ENCODE assay signal across 6 cellular contexts in the genomic region with DNA sequence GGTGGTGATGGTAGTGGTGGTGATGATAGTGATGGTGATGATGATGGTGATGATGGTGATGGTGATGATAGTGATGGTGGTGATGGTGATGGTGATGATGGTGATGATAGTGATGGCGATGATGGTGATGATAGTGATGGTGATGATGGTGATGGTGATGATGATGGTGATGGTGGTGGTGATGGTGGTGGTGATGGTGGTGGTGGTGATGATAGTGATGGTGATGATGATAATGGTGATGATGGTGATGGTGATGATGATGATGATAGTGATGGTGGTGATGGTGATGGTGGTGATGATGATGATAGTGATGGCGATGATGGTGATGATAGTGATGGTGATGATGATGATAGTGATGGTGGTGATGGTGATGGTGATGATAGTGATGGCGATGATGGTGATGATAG. TPM values are rescaled to one million over a fixed set of nuclear protein-coding genes. Genes with fewer than 3 reads are reported as not detected.
DNase-seq lines count a peak whose midpoint lies in the region; ATAC-seq, FAIRE-seq and TF ChIP-seq lines count a peak whose summit lies in the region.
"Not testable (repeated sequence)": the region's sequence is repeated elsewhere in the genome, so short reads cannot be mapped to it uniquely, and the experiment has no call there.

No MANE protein-coding gene starts in this region.

- CTCF ChIA-PET in HEK293 (lab: Yijun Ruan, JAX); PC-3 (lab: Charles Lee); GM12878 (lab: Yijun Ruan, JAX); HepG2 (lab: Yijun Ruan, JAX; ENCODE audit: low intra/inter-chr PET ratio, low total read pairs): not testable (repeated sequence)

- TF ChIP-seq EP300 in GM12878 (IDR thresholded peaks at IDR 0.05; ENCODE audit: borderline replicate concordance in 1 of 2, control insufficient read depth in 1 of 2, low read depth in 2 of 2, low read length in 2 of 2); HepG2 (IDR thresholded peaks at IDR 0.05; ENCODE audit: low read depth in 2 of 2, low read length in 2 of 2); HepG2 (CRISPR knock-in tag; IDR thresholded peaks at IDR 0.05; ENCODE audit: borderline replicate concordance): not testable (repeated sequence)

- POLR2A ChIA-PET in HEK293 (lab: Yijun Ruan, JAX); PC-3 (lab: Charles Lee; ENCODE audit: unreplicated experiment); GM12878 (lab: Charles Lee); HepG2 (lab: Yijun Ruan, JAX): not testable (repeated sequence)

- SMC1A ChIA-PET in GM12878 (lab: Charles Lee; ENCODE audit: uncharacterized antibody, unreplicated experiment): not testable (repeated sequence)

- not testable (repeated sequence) for H2AFZ ChIP-seq in PC-3 (ENCODE audit: low read length); GM12878 (ENCODE audit: control insufficient read depth, low read depth, low read length); HepG2 (ENCODE audit: low read length)

- H3K27ac ChIP-seq in HEK293 (ENCODE audit: extremely low read depth, low read depth, low read length); PC-3 (ENCODE audit: low read length); GM12878 (ENCODE audit: control insufficient read depth, insufficient read depth); HepG2 (ENCODE audit: extremely low read length, insufficient read depth, low read length): not testable (repeated sequence)

- RAD21 ChIA-PET in GM12878 (lab: Charles Lee; ENCODE audit: unreplicated experiment): not testable (repeated sequence)

- H3K4me1 ChIP-seq in HEK293 (ENCODE audit: control insufficient read depth, insufficient read depth, low read length); GM12878 (ENCODE audit: control insufficient read depth, insufficient read depth, low read length): not testable (repeated sequence)
- H3K4me1 ChIP-seq in PC-3 (ENCODE audit: insufficient read depth, low read length) (peaks cover 22% of the 10 kb centered on the region), HepG2 (ENCODE audit: insufficient read depth, low read length) (peaks cover 24% of the 10 kb centered on the region)

- not testable (repeated sequence) for H3K4me2 ChIP-seq in PC-3 (ENCODE audit: low read length); GM12878 (ENCODE audit: control insufficient read depth, insufficient read depth); HepG2 (ENCODE audit: low read depth, low read length)

- H3K27me3 ChIP-seq in PC-3 (ENCODE audit: low read length); GM12878 (replicated peaks in 1 of 2; ENCODE audit: control insufficient read depth in 2 of 2, insufficient read depth in 2 of 2, low read length in 1 of 2): not testable (repeated sequence)
- peaks cover 16 to 35% of the 10 kb centered on the region in 2 experiments for H3K27me3 ChIP-seq in HepG2 (ENCODE audit: control insufficient read depth in 1 of 2, insufficient read depth in 2 of 2, low read length in 2 of 2)

- TF ChIP-seq RAD21 in GM12878 (IDR thresholded peaks at IDR 0.05; ENCODE audit: insufficient read depth, low read depth, low read length); HepG2 (CRISPR knock-in tag; IDR thresholded peaks at IDR 0.05): not testable (repeated sequence)

- not testable (repeated sequence) for H4K20me1 ChIP-seq in PC-3 (ENCODE audit: low read length); GM12878 (ENCODE audit: control insufficient read depth, insufficient read depth); HepG2 (ENCODE audit: insufficient read depth, low read length)

- not testable (repeated sequence) for H3K79me2 ChIP-seq in PC-3 (ENCODE audit: low read length); GM12878 (ENCODE audit: control insufficient read depth, insufficient read depth, low read length); HepG2 (ENCODE audit: insufficient read depth, low read length)

- H3K4me3 ChIP-seq in HEK293 (ENCODE audit: low read depth, low read length); PC-3 (ENCODE audit: low read length); GM12878; HepG2 (replicated peaks in 1 of 3; ENCODE audit: insufficient read depth in 1 of 3, low read depth in 2 of 3, low read length in 3 of 3): not testable (repeated sequence)

- not testable (repeated sequence) for TF ChIP-seq CTCF in D721Med (IDR thresholded peaks at IDR 0.05; ENCODE audit: insufficient read depth, missing control alignments); HEK293 (tag by site-specific recombination; IDR thresholded peaks at IDR 0.05); PC-3 (conservative IDR thresholded peaks at IDR 0.05; ENCODE audit: low read depth, low read length); GM12878 (IDR thresholded peaks at IDR 0.05 in 2 of 3, conservative IDR thresholded peaks at IDR 0.05 in 1 of 3; ENCODE audit: control insufficient read depth in 2 of 3, extremely low read depth in 1 of 3, insufficient read depth in 1 of 3, low read depth in 3 of 3, low read length in 3 of 3); HepG2 (CRISPR knock-in tag; IDR thresholded peaks at IDR 0.05)

- not testable (repeated sequence) for TF ChIP-seq POLR2A in GM12878 (IDR thresholded peaks at IDR 0.05; ENCODE audit: low read depth, low read length); HepG2 (IDR thresholded peaks at IDR 0.05; ENCODE audit: insufficient read depth in 1 of 2, low read depth in 2 of 2, low read length in 2 of 2)

- H3K36me3 ChIP-seq in HEK293 (ENCODE audit: control insufficient read depth in 2 of 2, insufficient read depth in 1 of 2, low read length in 2 of 2); PC-3 (ENCODE audit: low read depth, low read length); GM12878 (ENCODE audit: control insufficient read depth in 2 of 2, insufficient read depth in 2 of 2, low read length in 1 of 2); HepG2 (replicated peaks in 1 of 2; ENCODE audit: control insufficient read depth in 1 of 2, insufficient read depth in 2 of 2, low read length in 2 of 2): not testable (repeated sequence)

- DNase-seq in D721Med (ENCODE audit: insufficient read length, low spot score); PC-3; GM12878 (ENCODE audit: low read depth, low spot score); HepG2 (ENCODE audit: low spot score): not testable (repeated sequence)

- intact Hi-C loops in PC-3 (cut with micrococcal nuclease); GM12878 (cut with micrococcal nuclease; ENCODE audit: unreplicated experiment); HepG2 (cut with micrococcal nuclease; ENCODE audit: unreplicated experiment): not testable (repeated sequence)

- not testable (repeated sequence) for H3K9me3 ChIP-seq in HEK293 (ENCODE audit: control insufficient read depth, insufficient read depth, low read depth, low read length); PC-3 (ENCODE audit: low read length); GM12878 (replicated peaks; ENCODE audit: control insufficient read depth, insufficient read depth, low read length)
- peaks cover 15% of the 10 kb centered on the region; the same call in 1 of the 2 replicates for H3K9me3 ChIP-seq in HepG2 (ENCODE audit: low read length)

- whole genome bisulfite sequencing in GM12878 (ENCODE audit: insufficient coverage, insufficient replicate concordance, low lambda C conversion rate, missing lambda C conversion rate): 97% methylated on average over 3 of the region's 3 CpGs
- 95% methylated on average over 3 of the region's 3 CpGs for WGBS in HepG2 (ENCODE audit: low lambda C conversion rate)

- H3K9me2 ChIP-seq in PC-3 (replicated peaks; ENCODE audit: low read length): not testable (repeated sequence)

- BruUV-seq in PC-3 (replicated peaks; lab: Mats Ljungman, UMichigan): TSS peak; percentile 9
- not testable (repeated sequence) for BruUV-seq in GM12878 (replicated peaks; lab: Mats Ljungman, UMichigan); HepG2 (replicated peaks; lab: Mats Ljungman, UMichigan)

- H3K9ac ChIP-seq in PC-3 (ENCODE audit: low read length); GM12878 (ENCODE audit: control insufficient read depth, insufficient read depth, low read length); HepG2 (ENCODE audit: insufficient read depth, low read depth, low read length): not testable (repeated sequence)

- not testable (repeated sequence) for ATAC-seq in PC-3, GM12878, HepG2

- H3F3A ChIP-seq in PC-3 (ENCODE audit: low read length, unreplicated experiment): not testable (repeated sequence)

- in situ Hi-C loops in GM12878 (cut with MboI); HepG2 (cut with HindIII; ENCODE audit: extremely low pct_ligation_motif_present, low pct_unique_long_range_greater_than_20kb): not testable (repeated sequence)

- FAIRE-seq in D721Med (lab: Jason Lieb, UNC) (peak; percentile 88), GM12878 (lab: Jason Lieb, UNC) (peak; percentile 68), colon (lab: Jason Lieb, UNC) (peak; percentile 66), HepG2 (lab: Jason Lieb, UNC) (peak; percentile 37)

RNA-seq across cellular contexts. Expression of gene FSCN2, which starts 3.8 kb away (rescaled TPM):
- total RNA-seq in PC-3 (2014; rRNA removed): 0.87 and 2.4 TPM in 2 replicates
- 19.6 and 21.4 TPM in 2 replicates for total RNA-seq in GM12878 (2013; cell fraction: nucleolus; rRNA removed)
- total RNA-seq in GM12878 (2014; rRNA removed): 1.2 and 1.8 TPM in 2 replicates
- total RNA-seq in GM12878 (2014; rRNA removed; fragmentation: Illumina TruSeq; extraction: Trizol): 0.14 and 0.58 TPM in 2 replicates
- 2.1 and 2.7 TPM in 2 replicates for total RNA-seq in GM12878 (2021)
- polyA plus RNA-seq in GM12878 (2011; ENCODE audit: low read depth): not detected
- polyA plus RNA-seq in GM12878 (2011; rRNA removed): 0.29 and 0.65 TPM in 2 replicates
- polyA plus RNA-seq in GM12878 (2011; cell fraction: cytosol; rRNA removed): 0.69 and 1.0 TPM in 2 replicates
- 6.3 and 7.2 TPM in 2 replicates for polyA plus RNA-seq in GM12878 (2011; cell fraction: nucleus; rRNA removed)
- polyA plus RNA-seq in GM12878 (2012): 1.5 and 1.6 TPM in 2 replicates
- polyA plus RNA-seq in GM12878 (2014; fragmentation: Illumina TruSeq; extraction: Trizol): 0.19 and 0.24 TPM in 2 replicates
- not detected for polyA plus RNA-seq in GM12878 (2014; fragmentation: Nextera tagmentation; extraction: Ambion mirVana)
- 1.9 and 2.0 TPM in 2 replicates for polyA plus RNA-seq in GM12878 (2014; rRNA removed)
- polyA plus RNA-seq in GM12878 (2016; fragmentation: Nextera tagmentation; extraction: Ambion mirVana): under 1 TPM in 1 of 2 experiments, not detected in 1; 0.12 TPM
- 0.44 and 2.2 TPM in 2 replicates for polyA minus RNA-seq in GM12878 (2011; rRNA and poly(A)+ RNA removed)
- 0.80 and 1.0 TPM in 2 replicates for polyA minus RNA-seq in GM12878 (2011; cell fraction: cytosol; rRNA and poly(A)+ RNA removed)
- polyA minus RNA-seq in GM12878 (2011; cell fraction: nucleus; rRNA and poly(A)+ RNA removed): 3.7 and 4.2 TPM in 2 replicates
- not detected in 2 replicates for total RNA-seq in HepG2 (2016; rRNA removed; fragmentation: Illumina TruSeq; extraction: Trizol)
- not detected in 2 replicates for total RNA-seq in HepG2 (2016; cell fraction: cytosol; rRNA removed; fragmentation: Illumina TruSeq; extraction: Trizol; ENCODE audit: low read depth)
- not detected in 2 replicates for total RNA-seq in HepG2 (2016; cell fraction: insoluble cytoplasmic fraction; rRNA removed; fragmentation: Illumina TruSeq; extraction: Trizol)
- total RNA-seq in HepG2 (2016; cell fraction: membrane; rRNA removed; fragmentation: Illumina TruSeq; extraction: Trizol): not detected in 2 replicates
- not detected in 2 replicates for total RNA-seq in HepG2 (2016; cell fraction: nucleus; rRNA removed; fragmentation: Illumina TruSeq; extraction: Trizol)
- 0.09 and 0.31 TPM in 2 replicates for polyA plus RNA-seq in HepG2 (2011; rRNA removed)
- 0.17 TPM in 2 replicates for polyA plus RNA-seq in HepG2 (2011; cell fraction: cytosol; rRNA removed)
- 2.2 and 2.8 TPM in 2 replicates for polyA plus RNA-seq in HepG2 (2011; cell fraction: nucleus; rRNA removed)
- polyA plus RNA-seq in HepG2 (2012): 0.11 and 0.17 TPM in 2 replicates
- polyA plus RNA-seq in HepG2 (2016; cell fraction: cytosol; fragmentation: Illumina TruSeq; extraction: Trizol; ENCODE audit: low read depth): not detected in 2 replicates
- not detected in 2 replicates for polyA plus RNA-seq in HepG2 (2016; cell fraction: insoluble cytoplasmic fraction; fragmentation: Illumina TruSeq; extraction: Trizol; ENCODE audit: low read depth)
- polyA plus RNA-seq in HepG2 (2016; cell fraction: membrane; fragmentation: Illumina TruSeq; extraction: Trizol; ENCODE audit: low read depth): not detected in 2 replicates
- polyA plus RNA-seq in HepG2 (2016; cell fraction: nucleus; fragmentation: Illumina TruSeq; extraction: Trizol; ENCODE audit: insufficient read depth, low read depth): not detected in 2 replicates
- 1.5 and 1.9 TPM in 2 replicates for polyA minus RNA-seq in HepG2 (2011; rRNA and poly(A)+ RNA removed; ENCODE audit: low replicate concordance)
- polyA minus RNA-seq in HepG2 (2011; cell fraction: cytosol; rRNA and poly(A)+ RNA removed): not detected in 2 replicates
- polyA minus RNA-seq in HepG2 (2011; cell fraction: nucleus; rRNA and poly(A)+ RNA removed): 0.75 and 0.77 TPM in 2 replicates

RNA-seq across cellular contexts. Expression of gene ACTG1, which starts 19.4 kb away (rescaled TPM):
- total RNA-seq in PC-3 (2014; rRNA removed) (4,503 and 4,798 TPM in 2 replicates), GM12878 (2014; rRNA removed) (5,146 and 5,299 TPM in 2 replicates), GM12878 (2014; rRNA removed; fragmentation: Illumina TruSeq; extraction: Trizol) (2,069 and 2,477 TPM in 2 replicates), GM12878 (2021) (5,806 and 6,105 TPM in 2 replicates), HepG2 (2016; rRNA removed; fragmentation: Illumina TruSeq; extraction: Trizol) (973 and 1,028 TPM in 2 replicates)
- total RNA-seq in GM12878 (2013; cell fraction: nucleolus; rRNA removed): 961 and 1,180 TPM in 2 replicates
- polyA plus RNA-seq in GM12878 (2011; ENCODE audit: low read depth): 2,827 TPM
- polyA plus RNA-seq in GM12878 (2011; rRNA removed) (466 and 810 TPM in 2 replicates), GM12878 (2014; fragmentation: Illumina TruSeq; extraction: Trizol) (1,415 and 2,801 TPM in 2 replicates), GM12878 (2014; fragmentation: Nextera tagmentation; extraction: Ambion mirVana) (1,000 to 10,000 TPM in 1 of 2 experiments, 100 to 1,000 TPM in 1; 969 to 1,906 TPM), GM12878 (2014; rRNA removed) (4,499 and 5,417 TPM in 2 replicates), GM12878 (2016; fragmentation: Nextera tagmentation; extraction: Ambion mirVana) (1,000 to 10,000 TPM; 4,621 to 4,893 TPM), HepG2 (2011; rRNA removed) (1,138 and 1,217 TPM in 2 replicates)
- 2,470 and 3,258 TPM in 2 replicates for polyA plus RNA-seq in GM12878 (2011; cell fraction: cytosol; rRNA removed)
- 3,407 and 5,928 TPM in 2 replicates for polyA plus RNA-seq in GM12878 (2011; cell fraction: nucleus; rRNA removed)
- 4,353 and 5,466 TPM in 2 replicates for polyA plus RNA-seq in GM12878 (2012)
- polyA minus RNA-seq in GM12878 (2011; rRNA and poly(A)+ RNA removed): 709 and 994 TPM in 2 replicates
- 871 and 986 TPM in 2 replicates for polyA minus RNA-seq in GM12878 (2011; cell fraction: cytosol; rRNA and poly(A)+ RNA removed)
- polyA minus RNA-seq in GM12878 (2011; cell fraction: nucleus; rRNA and poly(A)+ RNA removed): 602 and 1,073 TPM in 2 replicates
- total RNA-seq in HepG2 (2016; cell fraction: cytosol; rRNA removed; fragmentation: Illumina TruSeq; extraction: Trizol; ENCODE audit: low read depth): 361 and 399 TPM in 2 replicates
- 848 and 989 TPM in 2 replicates for total RNA-seq in HepG2 (2016; cell fraction: insoluble cytoplasmic fraction; rRNA removed; fragmentation: Illumina TruSeq; extraction: Trizol)
- total RNA-seq in HepG2 (2016; cell fraction: membrane; rRNA removed; fragmentation: Illumina TruSeq; extraction: Trizol): 986 and 1,002 TPM in 2 replicates
- 479 and 519 TPM in 2 replicates for total RNA-seq in HepG2 (2016; cell fraction: nucleus; rRNA removed; fragmentation: Illumina TruSeq; extraction: Trizol)
- 2,631 and 2,697 TPM in 2 replicates for polyA plus RNA-seq in HepG2 (2011; cell fraction: cytosol; rRNA removed)
- polyA plus RNA-seq in HepG2 (2011; cell fraction: nucleus; rRNA removed): 3,693 and 3,967 TPM in 2 replicates
- polyA plus RNA-seq in HepG2 (2012): 1,881 and 2,139 TPM in 2 replicates
- 598 and 619 TPM in 2 replicates for polyA plus RNA-seq in HepG2 (2016; cell fraction: cytosol; fragmentation: Illumina TruSeq; extraction: Trizol; ENCODE audit: low read depth)
- 1,358 and 1,713 TPM in 2 replicates for polyA plus RNA-seq in HepG2 (2016; cell fraction: insoluble cytoplasmic fraction; fragmentation: Illumina TruSeq; extraction: Trizol; ENCODE audit: low read depth)
- 1,224 and 1,364 TPM in 2 replicates for polyA plus RNA-seq in HepG2 (2016; cell fraction: membrane; fragmentation: Illumina TruSeq; extraction: Trizol; ENCODE audit: low read depth)
- 1,038 and 1,070 TPM in 2 replicates for polyA plus RNA-seq in HepG2 (2016; cell fraction: nucleus; fragmentation: Illumina TruSeq; extraction: Trizol; ENCODE audit: insufficient read depth, low read depth)
- polyA minus RNA-seq in HepG2 (2011; rRNA and poly(A)+ RNA removed; ENCODE audit: low replicate concordance): 750 and 1,581 TPM in 2 replicates
- polyA minus RNA-seq in HepG2 (2011; cell fraction: cytosol; rRNA and poly(A)+ RNA removed): 1,072 and 1,192 TPM in 2 replicates
- 609 and 760 TPM in 2 replicates for polyA minus RNA-seq in HepG2 (2011; cell fraction: nucleus; rRNA and poly(A)+ RNA removed)

RNA-seq across cellular contexts. Expression of gene FAAP100, which starts 20.2 kb away (rescaled TPM):
- total RNA-seq in PC-3 (2014; rRNA removed) (23.3 and 34.6 TPM in 2 replicates), GM12878 (2014; rRNA removed) (25.1 and 25.8 TPM in 2 replicates), GM12878 (2014; rRNA removed; fragmentation: Illumina TruSeq; extraction: Trizol) (8.1 and 12.2 TPM in 2 replicates), GM12878 (2021) (39.6 and 46.2 TPM in 2 replicates), HepG2 (2016; rRNA removed; fragmentation: Illumina TruSeq; extraction: Trizol) (13.9 and 20.8 TPM in 2 replicates)
- 86.7 and 99.0 TPM in 2 replicates for total RNA-seq in GM12878 (2013; cell fraction: nucleolus; rRNA removed)
- 6.6 TPM for polyA plus RNA-seq in GM12878 (2011; ENCODE audit: low read depth)
- polyA plus RNA-seq in GM12878 (2011; rRNA removed) (3.4 and 8.1 TPM in 2 replicates), GM12878 (2014; fragmentation: Illumina TruSeq; extraction: Trizol) (1.4 and 5.2 TPM in 2 replicates), GM12878 (2014; fragmentation: Nextera tagmentation; extraction: Ambion mirVana) (under 1 TPM; 0.11 to 0.49 TPM), GM12878 (2014; rRNA removed) (34.4 and 39.8 TPM in 2 replicates), GM12878 (2016; fragmentation: Nextera tagmentation; extraction: Ambion mirVana) (10 to 100 TPM; 22.0 to 26.8 TPM), HepG2 (2011; rRNA removed) (7.6 and 11.1 TPM in 2 replicates)
- 16.4 and 25.8 TPM in 2 replicates for polyA plus RNA-seq in GM12878 (2011; cell fraction: cytosol; rRNA removed)
- 52.4 and 74.0 TPM in 2 replicates for polyA plus RNA-seq in GM12878 (2011; cell fraction: nucleus; rRNA removed)
- polyA plus RNA-seq in GM12878 (2012): 16.2 and 18.9 TPM in 2 replicates
- polyA minus RNA-seq in GM12878 (2011; rRNA and poly(A)+ RNA removed): 8.9 and 32.2 TPM in 2 replicates
- polyA minus RNA-seq in GM12878 (2011; cell fraction: cytosol; rRNA and poly(A)+ RNA removed): 13.6 and 14.8 TPM in 2 replicates
- 36.3 and 44.7 TPM in 2 replicates for polyA minus RNA-seq in GM12878 (2011; cell fraction: nucleus; rRNA and poly(A)+ RNA removed)
- 10.4 and 11.2 TPM in 2 replicates for total RNA-seq in HepG2 (2016; cell fraction: cytosol; rRNA removed; fragmentation: Illumina TruSeq; extraction: Trizol; ENCODE audit: low read depth)
- 11.4 and 20.4 TPM in 2 replicates for total RNA-seq in HepG2 (2016; cell fraction: insoluble cytoplasmic fraction; rRNA removed; fragmentation: Illumina TruSeq; extraction: Trizol)
- 23.6 and 25.4 TPM in 2 replicates for total RNA-seq in HepG2 (2016; cell fraction: membrane; rRNA removed; fragmentation: Illumina TruSeq; extraction: Trizol)
- total RNA-seq in HepG2 (2016; cell fraction: nucleus; rRNA removed; fragmentation: Illumina TruSeq; extraction: Trizol): 19.0 and 22.7 TPM in 2 replicates
- 6.5 and 11.8 TPM in 2 replicates for polyA plus RNA-seq in HepG2 (2011; cell fraction: cytosol; rRNA removed)
- 37.4 and 38.6 TPM in 2 replicates for polyA plus RNA-seq in HepG2 (2011; cell fraction: nucleus; rRNA removed)
- polyA plus RNA-seq in HepG2 (2012): 9.3 and 10.7 TPM in 2 replicates
- polyA plus RNA-seq in HepG2 (2016; cell fraction: cytosol; fragmentation: Illumina TruSeq; extraction: Trizol; ENCODE audit: low read depth): 6.1 and 6.4 TPM in 2 replicates
- polyA plus RNA-seq in HepG2 (2016; cell fraction: insoluble cytoplasmic fraction; fragmentation: Illumina TruSeq; extraction: Trizol; ENCODE audit: low read depth): 13.7 and 17.1 TPM in 2 replicates
- 14.4 and 16.7 TPM in 2 replicates for polyA plus RNA-seq in HepG2 (2016; cell fraction: membrane; fragmentation: Illumina TruSeq; extraction: Trizol; ENCODE audit: low read depth)
- 43.7 and 45.9 TPM in 2 replicates for polyA plus RNA-seq in HepG2 (2016; cell fraction: nucleus; fragmentation: Illumina TruSeq; extraction: Trizol; ENCODE audit: insufficient read depth, low read depth)
- polyA minus RNA-seq in HepG2 (2011; rRNA and poly(A)+ RNA removed; ENCODE audit: low replicate concordance): 13.6 and 27.9 TPM in 2 replicates
- 7.7 and 8.2 TPM in 2 replicates for polyA minus RNA-seq in HepG2 (2011; cell fraction: cytosol; rRNA and poly(A)+ RNA removed)
- polyA minus RNA-seq in HepG2 (2011; cell fraction: nucleus; rRNA and poly(A)+ RNA removed): 22.8 and 26.2 TPM in 2 replicates
